Comparison of ENCODE assay signal across 40 cellular contexts in the genomic region with DNA sequence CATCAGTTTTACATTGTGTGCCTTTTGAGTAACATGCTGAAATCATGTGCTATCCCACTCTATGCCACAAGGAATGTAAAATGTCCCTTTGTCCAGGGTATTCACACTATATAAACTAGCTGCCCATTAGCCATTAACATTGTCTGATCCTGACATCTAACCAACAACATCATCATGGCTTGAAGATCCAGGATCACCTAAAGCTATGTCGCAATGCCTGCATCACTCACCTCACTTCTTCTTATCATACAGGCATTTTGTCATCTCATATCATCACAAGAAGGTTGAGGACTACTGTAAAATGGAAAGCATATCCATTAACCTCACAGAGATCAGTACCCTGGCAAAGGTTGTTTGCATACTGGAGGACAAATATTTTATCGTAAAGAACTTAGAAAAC.
"Had no signal": no experiment of that assay in that cellular context is flagged by ENCODE, and none has a peak within 500 bp of the region (broad histone marks: within the 10 kb centered on the region; RNA-seq: fewer than 3 reads in every experiment).

No MANE protein-coding gene starts in this region.

- H3K36me3 Mint-ChIP-seq: activated CD8-positive, alpha-beta memory T cell treated with anti-CD3 and anti-CD28 coated beads, Interleukin-2, amount 10 ng/mL, durations not matched to agents 7 days and 5 days; activated naive CD4-positive, alpha-beta T cell treated with anti-CD3 and anti-CD28 coated beads, Interleukin-2, amount 10 ng/mL, durations not matched to agents 7 days and 5 days; activated naive CD4-positive, alpha-beta T cell treated with anti-CD3 and anti-CD28 coated beads, Interleukin-2, amount 50 U/mL, for 24 hours; activated naive CD8-positive, alpha-beta T cell; activated naive CD8-positive, alpha-beta T cell treated with anti-CD3 and anti-CD28 coated beads, Interleukin-2, amount 10 ng/mL, durations not matched to agents 7 days and 5 days; brain; WTC11 had no signal

- H3K4me3 Mint-ChIP-seq: activated CD4-positive, alpha-beta memory T cell treated with anti-CD3 and anti-CD28 coated beads, Interleukin-2, amount 10 ng/mL, durations not matched to agents 7 days and 5 days; activated CD4-positive, alpha-beta T cell treated with anti-CD3 and anti-CD28 coated beads for 36 hours; activated CD4-positive, alpha-beta T cell treated with anti-CD3 and anti-CD28 coated beads, Interleukin-2, amount 10 ng/mL, durations not matched to agents 7 days and 5 days; activated CD8-positive, alpha-beta memory T cell treated with anti-CD3 and anti-CD28 coated beads, Interleukin-2, amount 10 ng/mL, durations not matched to agents 7 days and 5 days; activated CD8-positive, alpha-beta T cell treated with anti-CD3 and anti-CD28 coated beads, Interleukin-2, amount 10 ng/mL, durations not matched to agents 7 days and 5 days; activated naive CD4-positive, alpha-beta T cell treated with anti-CD3 and anti-CD28 coated beads, Interleukin-2, amount 10 ng/mL, durations not matched to agents 7 days and 5 days; activated naive CD4-positive, alpha-beta T cell treated with anti-CD3 and anti-CD28 coated beads, Interleukin-2, amount 50 U/mL, for 24 hours; activated naive CD8-positive, alpha-beta T cell; activated naive CD8-positive, alpha-beta T cell treated with anti-CD3 and anti-CD28 coated beads, Interleukin-2, amount 10 ng/mL, durations not matched to agents 7 days and 5 days; activated naive CD8-positive, alpha-beta T cell treated with anti-CD3 and anti-CD28 coated beads, Interleukin-2, amount 50 U/mL, for 24 hours; activated T-cell treated with anti-CD3 and anti-CD28 coated beads, Interleukin-2, amount 50 U/mL, for 24 hours; brain; central memory CD8-positive, alpha-beta T cell; T-helper 1 cell treated with Interleukin-12 subunit alpha and Interleukin-12 subunit beta and Interleukin-4 antibody, amounts not matched to agents 30 μg/mL and 1 μg/mL, for 36 hours; T-helper 2 cell treated with Interferon-gamma antibody and Interleukin-4, amounts not matched to agents 5 μg/mL and 100 μg/mL, for 36 hours; WTC11 had no signal

- H3K27ac ChIP-seq: ascending aorta, cardiac muscle cell, WERI-Rb-1 had no signal

- H3K27me3 ChIP-seq: ascending aorta, cardiac muscle cell had no signal

- H3K4me3 ChIP-seq: ascending aorta, cardiac muscle cell had no signal

- H3K27ac Mint-ChIP-seq: activated CD4-positive, alpha-beta memory T cell treated with anti-CD3 and anti-CD28 coated beads, Interleukin-2, amount 10 ng/mL, durations not matched to agents 7 days and 5 days; activated CD4-positive, alpha-beta T cell treated with anti-CD3 and anti-CD28 coated beads for 36 hours; activated CD4-positive, alpha-beta T cell treated with anti-CD3 and anti-CD28 coated beads, Interleukin-2, amount 10 ng/mL, durations not matched to agents 7 days and 5 days; activated CD8-positive, alpha-beta memory T cell treated with anti-CD3 and anti-CD28 coated beads, Interleukin-2, amount 10 ng/mL, durations not matched to agents 7 days and 5 days; activated CD8-positive, alpha-beta T cell treated with anti-CD3 and anti-CD28 coated beads, Interleukin-2, amount 10 ng/mL, durations not matched to agents 7 days and 5 days; activated naive CD4-positive, alpha-beta T cell treated with anti-CD3 and anti-CD28 coated beads, Interleukin-2, amount 10 ng/mL, durations not matched to agents 7 days and 5 days; activated naive CD4-positive, alpha-beta T cell treated with anti-CD3 and anti-CD28 coated beads, Interleukin-2, amount 50 U/mL, for 24 hours; activated naive CD8-positive, alpha-beta T cell; activated naive CD8-positive, alpha-beta T cell treated with anti-CD3 and anti-CD28 coated beads, Interleukin-2, amount 10 ng/mL, durations not matched to agents 7 days and 5 days; activated naive CD8-positive, alpha-beta T cell treated with anti-CD3 and anti-CD28 coated beads, Interleukin-2, amount 50 U/mL, for 24 hours; activated T-cell treated with anti-CD3 and anti-CD28 coated beads, Interleukin-2, amount 50 U/mL, for 24 hours; activated T-helper 2 cell treated with anti-CD3 and anti-CD28 coated beads, Interferon-gamma antibody, Interleukin-2, Interleukin-4, amounts not matched to agents 10 μg/mL and 5 μg/mL and 100 μg/mL, durations not matched to agents 14 hours and 24 hours and 36 hours; brain; T-helper 1 cell treated with Interleukin-12 subunit alpha and Interleukin-12 subunit beta and Interleukin-4 antibody, amounts not matched to agents 30 μg/mL and 1 μg/mL, for 36 hours; T-helper 2 cell treated with Interferon-gamma antibody and Interleukin-4, amounts not matched to agents 5 μg/mL and 100 μg/mL, for 36 hours; WTC11 had no signal

- H3K27me3 Mint-ChIP-seq: activated CD4-positive, alpha-beta memory T cell treated with anti-CD3 and anti-CD28 coated beads, Interleukin-2, amount 10 ng/mL, durations not matched to agents 7 days and 5 days; activated CD4-positive, alpha-beta T cell treated with anti-CD3 and anti-CD28 coated beads for 36 hours; activated CD4-positive, alpha-beta T cell treated with anti-CD3 and anti-CD28 coated beads, Interleukin-2, amount 10 ng/mL, durations not matched to agents 7 days and 5 days; activated CD8-positive, alpha-beta memory T cell treated with anti-CD3 and anti-CD28 coated beads, Interleukin-2, amount 10 ng/mL, durations not matched to agents 7 days and 5 days; activated naive CD4-positive, alpha-beta T cell treated with anti-CD3 and anti-CD28 coated beads, Interleukin-2, amount 10 ng/mL, durations not matched to agents 7 days and 5 days; activated naive CD4-positive, alpha-beta T cell treated with anti-CD3 and anti-CD28 coated beads, Interleukin-2, amount 50 U/mL, for 24 hours; activated naive CD8-positive, alpha-beta T cell; activated naive CD8-positive, alpha-beta T cell treated with anti-CD3 and anti-CD28 coated beads, Interleukin-2, amount 10 ng/mL, durations not matched to agents 7 days and 5 days; activated naive CD8-positive, alpha-beta T cell treated with anti-CD3 and anti-CD28 coated beads, Interleukin-2, amount 50 U/mL, for 24 hours; activated T-cell treated with anti-CD3 and anti-CD28 coated beads, Interleukin-2, amount 50 U/mL, for 24 hours; brain; central memory CD8-positive, alpha-beta T cell had no signal

- H3K4me1 ChIP-seq: ascending aorta had no signal

- FAIRE-seq: bronchial epithelial cell, TTC549 had no signal

- DNase-seq: activated CD4-positive, alpha-beta memory T cell treated with anti-CD3 and anti-CD28 coated beads, Interleukin-2, amount 10 ng/mL, durations not matched to agents 7 days and 5 days; activated CD4-positive, alpha-beta T cell treated with anti-CD3 and anti-CD28 coated beads for 1 hour; activated CD4-positive, alpha-beta T cell treated with anti-CD3 and anti-CD28 coated beads for 36 hours; activated CD4-positive, alpha-beta T cell treated with anti-CD3 and anti-CD28 coated beads for 48 hours; activated CD4-positive, alpha-beta T cell treated with anti-CD3 and anti-CD28 coated beads, Interleukin-2, amount 10 ng/mL, durations not matched to agents 7 days and 5 days; activated CD4-positive, alpha-beta T cell treated with anti-CD3 and anti-CD28 coated beads, Interleukin-2, amount 50 U/mL, for 48 hours; activated CD4-positive, CD25-positive, alpha-beta regulatory T cell; activated CD8-positive, alpha-beta memory T cell treated with anti-CD3 and anti-CD28 coated beads for 24 hours; activated CD8-positive, alpha-beta memory T cell treated with anti-CD3 and anti-CD28 coated beads, Interleukin-2, amount 10 ng/mL, durations not matched to agents 7 days and 5 days; activated CD8-positive, alpha-beta memory T cell treated with anti-CD3 and anti-CD28 coated beads, Interleukin-2, amount 50 U/mL, for 48 hours; activated CD8-positive, alpha-beta T cell treated with anti-CD3 and anti-CD28 coated beads, Interleukin-2, amount 10 ng/mL, durations not matched to agents 7 days and 5 days; activated effector memory CD4-positive, alpha-beta T cell treated with Interleukin-2 at 50 U/mL for 16 hours; activated gamma-delta T cell; activated naive CD4-positive, alpha-beta T cell treated with anti-CD3 and anti-CD28 coated beads, Interleukin-2, amount 10 ng/mL, durations not matched to agents 7 days and 5 days; activated naive CD4-positive, alpha-beta T cell treated with Interleukin-2 at 50 U/mL for 16 hours; activated naive CD8-positive, alpha-beta T cell treated with anti-CD3 and anti-CD28 coated beads, Interleukin-2, amount 10 ng/mL, durations not matched to agents 7 days and 5 days; activated naive CD8-positive, alpha-beta T cell treated with anti-CD3 and anti-CD28 coated beads, Interleukin-2, amount 50 U/mL, for 24 hours; activated T-cell treated with anti-CD3 and anti-CD28 coated beads, Interleukin-2, amount 50 U/mL, for 24 hours; activated T-cell treated with anti-CD3 and anti-CD28 coated beads, Interleukin-2, amount 50 U/mL, for 48 hours; amygdala; anterior cingulate cortex; caudate nucleus; cerebellar nuclear complex; T-helper 1 cell; T-helper 2 cell; T-helper 9 cell; WERI-Rb-1 had no signal

- H3K9me3 ChIP-seq: ascending aorta had no signal

- H3K4me1 Mint-ChIP-seq: activated CD4-positive, alpha-beta memory T cell treated with anti-CD3 and anti-CD28 coated beads, Interleukin-2, amount 10 ng/mL, durations not matched to agents 7 days and 5 days; activated CD4-positive, alpha-beta T cell treated with anti-CD3 and anti-CD28 coated beads for 36 hours; activated CD4-positive, alpha-beta T cell treated with anti-CD3 and anti-CD28 coated beads, Interleukin-2, amount 10 ng/mL, durations not matched to agents 7 days and 5 days; activated CD8-positive, alpha-beta memory T cell treated with anti-CD3 and anti-CD28 coated beads, Interleukin-2, amount 10 ng/mL, durations not matched to agents 7 days and 5 days; activated naive CD4-positive, alpha-beta T cell treated with anti-CD3 and anti-CD28 coated beads, Interleukin-2, amount 10 ng/mL, durations not matched to agents 7 days and 5 days; activated naive CD4-positive, alpha-beta T cell treated with anti-CD3 and anti-CD28 coated beads, Interleukin-2, amount 50 U/mL, for 24 hours; activated naive CD8-positive, alpha-beta T cell treated with anti-CD3 and anti-CD28 coated beads, Interleukin-2, amount 10 ng/mL, durations not matched to agents 7 days and 5 days; activated naive CD8-positive, alpha-beta T cell treated with anti-CD3 and anti-CD28 coated beads, Interleukin-2, amount 50 U/mL, for 24 hours; brain; central memory CD8-positive, alpha-beta T cell had no signal

- ATAC-seq: activated CD4-positive, alpha-beta T cell treated with anti-CD3 and anti-CD28 coated beads for 36 hours; activated CD4-positive, CD25-positive, alpha-beta regulatory T cell treated with anti-CD3 and anti-CD28 coated beads, Interleukin-2, amount 50 U/mL, for 24 hours; activated CD8-positive, alpha-beta memory T cell treated with anti-CD3 and anti-CD28 coated beads, Interleukin-2, amount 10 ng/mL, durations not matched to agents 7 days and 5 days; activated CD8-positive, alpha-beta T cell treated with anti-CD3 and anti-CD28 coated beads, Interleukin-2, amount 10 ng/mL, durations not matched to agents 7 days and 5 days; activated naive CD8-positive, alpha-beta T cell treated with anti-CD3 and anti-CD28 coated beads, Interleukin-2, amount 50 U/mL, for 24 hours; WTC11 had no signal

- H3K36me3 ChIP-seq: ascending aorta, cardiac muscle cell, WERI-Rb-1 had no signal
